Comparison of ENCODE assay signal across 20 cellular contexts in genomic region chr7:5543361-5543760, GRCh38. TPM values are rescaled to one million over a fixed set of nuclear protein-coding genes. Genes with fewer than 3 reads are reported as not detected.
A peak's percentile ranks its signal among the peaks of the same experiment; 100 is the strongest.
DNase-seq lines count a peak whose midpoint lies in the region; ATAC-seq, FAIRE-seq and TF ChIP-seq lines count a peak whose summit lies in the region.
"Had no signal": no experiment of that assay in that cellular context is flagged by ENCODE, and none has a peak within 500 bp of the region (broad histone marks: within the 10 kb centered on the region; RNA-seq: fewer than 3 reads in every experiment).

No MANE protein-coding gene starts in this region.

- H3K27ac ChIP-seq in adrenal gland, result no peak overlapping the region
- H3K27ac ChIP-seq in left lung, result no peak overlapping the region
- no peak overlapping the region for H3K27ac ChIP-seq in right cardiac atrium (ENCODE audit: low read length)
- H3K27ac ChIP-seq: A549 had no signal

- no peaks in the 10 kb centered on the region for H3K36me3 ChIP-seq in adrenal gland (replicated peaks in 1 of 2)
- no peaks in the 10 kb centered on the region for H3K36me3 ChIP-seq in left lung

- intact Hi-C loops in adrenal gland (cut with DNase I) (no loop called here), left lung (cut with DNase I) (no loop called here), right cardiac atrium (cut with DNase I) (no loop called here)

- H3K4me3 ChIP-seq in adrenal gland (no peak overlapping the region), left lung (no peak overlapping the region), right cardiac atrium (ENCODE audit: low read length) (no peak overlapping the region)
- H3K4me3 ChIP-seq: A549, GM23338 had no signal

- 71 to 79% (median 77%) methylated on average over 6 of the region's 6 CpGs for WGBS in adrenal gland, 4 donors
- WGBS in right cardiac atrium, result 96% methylated on average over 6 of the region's 6 CpGs

- no peak for TF ChIP-seq POLR2A in GM12892 (IDR thresholded peaks at IDR 0.05; ENCODE audit: low read depth, low read length)
- no peak for TF ChIP-seq POLR2A in adrenal gland (IDR thresholded peaks at IDR 0.05)

- in situ Hi-C loops in GM13976 (cut with MboI; ENCODE audit: low sequenced_read_pairs, unreplicated experiment), result no loop called here

- FAIRE-seq in GM12892 (lab: Jason Lieb, UNC), result peak; percentile 50
- FAIRE-seq: A549 had no signal

- H3K27me3 ChIP-seq in adrenal gland (no peaks in the 10 kb centered on the region), left lung (no peaks in the 10 kb centered on the region), right cardiac atrium (ENCODE audit: control insufficient read depth, insufficient read depth) (no peaks in the 10 kb centered on the region)

- DNase-seq in GM12892 (ENCODE audit: insufficient read length), result no peak
- DNase-seq in MV-4-11 (lab: John Stamatoyannopoulos, UW), result peak; percentile 56
- DNase-seq in adrenal gland, result peak; percentile 52 to 83 (median 68)
- DNase-seq in left lung, result no peak
- DNase-seq in activated effector memory CD4-positive, alpha-beta T cell treated with anti-CD3 and anti-CD28 coated beads, Interleukin-2, amount 50 U/mL, for 16 hours, result no peak
- no peak for DNase-seq in GM13976 (ENCODE audit: low spot score)
- DNase-seq in right cardiac atrium, result no peak
- DNase-seq: HCEC 1CT; Kasumi-1; NCI-H1092 treated with DMSO at 0.1 percent for 48 hours; NCI-H1436 treated with DMSO at 0.1 percent for 48 hours; NCI-H1930; NCI-H226; NCI-H510A treated with DMSO at 0.1 percent for 48 hours; NCI-H774; NK-92 treated with Interleukin-12 subunit alpha and Interleukin-12 subunit beta, amount 100 ng/mL, for 24 hours; Right ventricle myocardium superior had no signal

- H3K4me1 ChIP-seq in adrenal gland (replicated peaks in 1 of 2) (no peaks in the 10 kb centered on the region), left lung (no peaks in the 10 kb centered on the region), right cardiac atrium (ENCODE audit: control insufficient read depth, insufficient read depth, low read length) (no peaks in the 10 kb centered on the region)
- H3K4me1 ChIP-seq: A549 had no signal

- ATAC-seq in left lung, result peak; percentile 37
- no peak for ATAC-seq in HG02759 (IDR thresholded peaks at IDR 0.05; ENCODE audit: unreplicated experiment)
- ATAC-seq in right cardiac atrium, result no peak
- ATAC-seq: A549, GM23338 had no signal

- H3K9me3 ChIP-seq in adrenal gland (replicated peaks in 1 of 3), result no peaks in the 10 kb centered on the region
- H3K9me3 ChIP-seq in left lung, result no peaks in the 10 kb centered on the region
- H3K9me3 ChIP-seq in right cardiac atrium (ENCODE audit: control insufficient read depth, low read length), result no peaks in the 10 kb centered on the region
- H3K9me3 ChIP-seq: A549 had no signal

- TF ChIP-seq CTCF in adrenal gland (IDR thresholded peaks at IDR 0.05) (no peak), left lung (IDR thresholded peaks at IDR 0.05) (no peak), GM13976 (IDR thresholded peaks at IDR 0.05; ENCODE audit: borderline replicate concordance, control extremely low read depth, extremely low read depth, insufficient read depth, missing control alignments) (no peak)

RNA-seq across cellular contexts. Expression of gene ACTB, which starts 13.0 kb away (rescaled TPM):
- 10,904 TPM for polyA plus RNA-seq in GM12892 (2012; ENCODE audit: missing spikeins)
- total RNA-seq in adrenal gland, result 1,000 to 10,000 TPM; 1,803 to 3,893 (median 2,465) TPM
- polyA plus RNA-seq in adrenal gland, result 1,000 to 10,000 TPM; 3,628 to 7,592 (median 4,346) TPM
- 1,000 to 10,000 TPM; 5,052 to 7,325 TPM for total RNA-seq in left lung
- total RNA-seq in right cardiac atrium, result 1,000 to 10,000 TPM in 1 of 4 donors, 100 to 1,000 TPM in 3; 532 to 1,379 (median 904) TPM
- polyA plus RNA-seq in right cardiac atrium, result 1,110 TPM

RNA-seq across cellular contexts. Expression of gene FBXL18, which starts 29.8 kb away (rescaled TPM):
- polyA plus RNA-seq in GM12892 (2012; ENCODE audit: missing spikeins), result 1.9 TPM
- 10 to 100 TPM in 6 of 8 donors, 1 to 10 TPM in 2; 9.5 to 13.6 (median 12.3) TPM for total RNA-seq in adrenal gland
- polyA plus RNA-seq in adrenal gland, result 1 to 10 TPM; 1.4 to 3.5 (median 2.7) TPM
- total RNA-seq in left lung, result 10 to 100 TPM; 11.8 to 12.1 TPM
- total RNA-seq in right cardiac atrium, result 1 to 10 TPM; 5.3 to 6.4 (median 6.0) TPM
- 2.7 TPM for polyA plus RNA-seq in right cardiac atrium

RNA-seq across cellular contexts. Expression of gene FSCN1, which starts 49.3 kb away (rescaled TPM):
- polyA plus RNA-seq in GM12892 (2012; ENCODE audit: missing spikeins), result 71.1 TPM
- total RNA-seq in adrenal gland (100 to 1,000 TPM in 5 of 8 donors, 10 to 100 TPM in 3; 93.8 to 152 (median 103) TPM), left lung (10 to 100 TPM; 52.3 to 72.5 TPM), right cardiac atrium (10 to 100 TPM; 13.4 to 21.1 (median 16.9) TPM)
- polyA plus RNA-seq in adrenal gland (10 to 100 TPM; 13.7 to 67.9 (median 56.0) TPM), right cardiac atrium (9.7 TPM)

Comparison
In these comparisons a context has a peak if more than half of its experiments do, and no peak if none do; other contexts are left out.
1. DNase-seq: peak in MV-4-11 (single experiment) and adrenal gland (7 of 7); none in GM12892 (single experiment), left lung (0 of 2), activated effector memory CD4-positive, alpha-beta T cell treated with anti-CD3 and anti-CD28 coated beads, Interleukin-2, amount 50 U/mL, for 16 hours (single experiment), GM13976 (single experiment) and right cardiac atrium (0 of 3).